In genomic region chr2:201936817-201937216, GRCh38 we compare ENCODE assay signal across 20 cellular contexts.
"Had no signal": no experiment of that assay in that cellular context is flagged by ENCODE, and none has a peak within 500 bp of the region (broad histone marks: within the 10 kb centered on the region; RNA-seq: fewer than 3 reads in every experiment).

No MANE protein-coding gene starts in this region.

- H3K4me3 Mint-ChIP-seq: activated naive CD4-positive, alpha-beta T cell treated with anti-CD3 and anti-CD28 coated beads, Interleukin-2, amount 50 U/mL, for 24 hours; dendritic cell treated with granulocyte-macrophage colony-stimulating factor and Interleukin-4, amounts not matched to agents 40 ng/mL and 50 ng/mL, for 4 days; naive B cell; neural crest cell; stimulated activated effector memory CD8-positive, alpha-beta T cell treated with anti-CD3 and anti-CD28 coated beads, Interleukin-12 subunit alpha, Interleukin-12 subunit beta, amount 100 ng/mL, for 72 hours had no signal

- H3K36me3 ChIP-seq: ascending aorta, breast epithelium, prostate gland, thoracic aorta had no signal

- H3K4me1 ChIP-seq: ascending aorta, breast epithelium, prostate gland had no signal

- H3K27me3 ChIP-seq: ascending aorta, breast epithelium had no signal

- H3K36me3 Mint-ChIP-seq: activated naive CD4-positive, alpha-beta T cell treated with anti-CD3 and anti-CD28 coated beads, Interleukin-2, amount 50 U/mL, for 24 hours; naive B cell; stimulated activated effector memory CD8-positive, alpha-beta T cell treated with anti-CD3 and anti-CD28 coated beads, Interleukin-12 subunit alpha, Interleukin-12 subunit beta, amount 100 ng/mL, for 72 hours had no signal

- H3K27ac ChIP-seq: ascending aorta, breast epithelium, prostate gland, thoracic aorta had no signal

- H3K27ac Mint-ChIP-seq: activated naive CD4-positive, alpha-beta T cell treated with anti-CD3 and anti-CD28 coated beads, Interleukin-2, amount 50 U/mL, for 24 hours; dendritic cell treated with granulocyte-macrophage colony-stimulating factor and Interleukin-4, amounts not matched to agents 40 ng/mL and 50 ng/mL, for 4 days; naive B cell; stimulated activated effector memory CD8-positive, alpha-beta T cell treated with anti-CD3 and anti-CD28 coated beads, Interleukin-12 subunit alpha, Interleukin-12 subunit beta, amount 100 ng/mL, for 72 hours had no signal

- H3K4me1 Mint-ChIP-seq: activated naive CD4-positive, alpha-beta T cell treated with anti-CD3 and anti-CD28 coated beads, Interleukin-2, amount 50 U/mL, for 24 hours; naive B cell; stimulated activated effector memory CD8-positive, alpha-beta T cell treated with anti-CD3 and anti-CD28 coated beads, Interleukin-12 subunit alpha, Interleukin-12 subunit beta, amount 100 ng/mL, for 72 hours had no signal

- H3K9me3 Mint-ChIP-seq: activated naive CD4-positive, alpha-beta T cell treated with anti-CD3 and anti-CD28 coated beads, Interleukin-2, amount 50 U/mL, for 24 hours; dendritic cell treated with granulocyte-macrophage colony-stimulating factor and Interleukin-4, amounts not matched to agents 40 ng/mL and 50 ng/mL, for 4 days; neural crest cell had no signal

- DNase-seq: activated CD4-positive, alpha-beta T cell treated with anti-CD3 and anti-CD28 coated beads, Interleukin-2, amount 50 U/mL, for 1 hour; activated CD8-positive, alpha-beta memory T cell treated with anti-CD3 and anti-CD28 coated beads for 24 hours; activated CD8-positive, alpha-beta memory T cell treated with anti-CD3 and anti-CD28 coated beads, Interleukin-2, amount 50 U/mL, for 48 hours; activated effector memory CD4-positive, alpha-beta T cell treated with anti-CD3 and anti-CD28 coated beads, Interleukin-2, amount 50 U/mL, for 16 hours; activated T-cell treated with anti-CD3 and anti-CD28 coated beads, Interleukin-2, amount 50 U/mL, for 48 hours; effector memory CD4-positive, alpha-beta T cell; naive B cell; right cardiac atrium; stimulated activated CD4-positive, alpha-beta T cell treated with anti-CD3 and anti-CD28 coated beads, Interleukin-4, amount 100 ng/mL, for 24 hours had no signal

- H3K27me3 Mint-ChIP-seq: dendritic cell treated with granulocyte-macrophage colony-stimulating factor and Interleukin-4, amounts not matched to agents 40 ng/mL and 50 ng/mL, for 4 days had no signal

- H3K9me3 ChIP-seq: ascending aorta, breast epithelium, prostate gland, thoracic aorta had no signal

- ATAC-seq: activated CD4-positive, CD25-positive, alpha-beta regulatory T cell treated with anti-CD3 and anti-CD28 coated beads, Interleukin-2, amount 50 U/mL, for 24 hours; left lobe of liver; right cardiac atrium; stimulated activated effector memory CD8-positive, alpha-beta T cell treated with anti-CD3 and anti-CD28 coated beads, Interleukin-12 subunit alpha, Interleukin-12 subunit beta, amount 100 ng/mL, for 72 hours had no signal

- H3K4me3 ChIP-seq: ascending aorta, breast epithelium, prostate gland, thoracic aorta had no signal

- FAIRE-seq: islet of Langerhans had no signal
